Comparison of ENCODE assay signal across 8 cellular contexts in the genomic region with DNA sequence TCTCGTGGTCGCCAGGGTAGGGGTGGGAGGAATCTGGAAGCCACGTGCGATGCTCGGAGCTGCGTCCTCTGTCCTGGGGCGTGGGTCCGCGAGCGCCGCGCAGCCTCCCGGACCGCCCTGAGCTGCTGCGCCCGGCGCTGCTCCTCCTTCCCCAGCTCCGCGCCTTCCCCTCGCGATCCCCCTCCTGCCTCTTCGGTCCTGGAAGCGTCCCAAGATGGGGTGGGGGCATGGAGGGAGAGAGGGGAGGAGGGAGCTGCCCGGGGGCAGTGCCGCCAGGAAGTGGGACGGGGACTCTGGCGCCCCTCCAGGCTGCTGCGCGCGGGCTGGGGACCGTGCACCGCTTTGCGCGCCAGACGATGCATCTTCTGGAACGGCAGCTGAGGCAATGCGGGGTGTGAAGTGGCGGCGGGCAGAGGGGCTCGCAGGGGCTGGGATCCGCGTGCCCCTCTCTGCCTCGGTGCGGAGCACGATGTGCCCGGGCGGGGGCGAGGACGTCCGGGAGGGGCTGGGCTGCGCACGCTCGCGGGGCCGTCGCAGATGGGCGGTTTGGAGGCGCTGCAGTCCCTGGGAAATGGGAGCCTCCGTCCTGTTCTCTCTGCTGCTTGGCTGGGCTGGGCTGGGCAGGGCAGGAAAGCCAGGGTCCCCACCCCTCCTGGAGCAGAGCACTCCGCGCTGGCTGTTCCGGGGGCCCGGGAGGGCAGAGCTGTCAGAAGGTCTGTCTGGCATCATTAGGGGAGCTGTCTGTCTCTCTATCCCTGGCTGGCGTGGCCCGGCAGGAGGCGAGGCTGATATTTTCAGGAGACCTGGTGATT.
DNase-seq lines count a peak whose midpoint lies in the region; ATAC-seq, FAIRE-seq and TF ChIP-seq lines count a peak whose summit lies in the region.

No MANE protein-coding gene starts in this region.

- peak; percentile 83 for ATAC-seq in HepG2
- ATAC-seq in right lobe of liver: no peak
- peak; percentile 37 to 45 for ATAC-seq in right cardiac atrium

- H3K4me1 ChIP-seq in HepG2 (ENCODE audit: insufficient read depth, low read length) (peaks cover 24% of the 10 kb centered on the region), right lobe of liver (no peaks in the 10 kb centered on the region), right cardiac atrium (ENCODE audit: control insufficient read depth, insufficient read depth, low read length) (no peaks in the 10 kb centered on the region)

- TF ChIP-seq CTCF in HepG2 (CRISPR knock-in tag; IDR thresholded peaks at IDR 0.05) (peak; percentile 69), right lobe of liver (IDR thresholded peaks at IDR 0.05) (no peak), GM10248 (IDR thresholded peaks at IDR 0.05; ENCODE audit: control extremely low read depth, extremely low read depth, low read depth, missing control alignments) (no peak)

- H2AFZ ChIP-seq in HepG2 (ENCODE audit: low read length): no peak overlapping the region

- TF ChIP-seq POLR2A in HepG2 (IDR thresholded peaks at IDR 0.05; ENCODE audit: insufficient read depth in 1 of 2, low read depth in 2 of 2, low read length in 2 of 2) (no peak), right lobe of liver (IDR thresholded peaks at IDR 0.05) (no peak)

- in situ Hi-C loops in HepG2 (cut with HindIII; ENCODE audit: extremely low pct_ligation_motif_present, low pct_unique_long_range_greater_than_20kb): no loop called here

- no peaks in the 10 kb centered on the region for H4K20me1 ChIP-seq in HepG2 (ENCODE audit: insufficient read depth, low read length)

- H3K27me3 ChIP-seq in HepG2 (ENCODE audit: control insufficient read depth in 1 of 2, insufficient read depth in 2 of 2, low read length in 2 of 2) (peaks cover 8 to 66% of the 10 kb centered on the region in 2 experiments; a peak in 4 of 5 replicates), right lobe of liver (no peaks in the 10 kb centered on the region), right cardiac atrium (ENCODE audit: control insufficient read depth, insufficient read depth) (no peaks in the 10 kb centered on the region)

- peak overlapping the region; percentile 71 for H3K4me2 ChIP-seq in HepG2 (ENCODE audit: low read depth, low read length)

- no peak overlapping the region for H3K27ac ChIP-seq in HepG2 (ENCODE audit: extremely low read length, insufficient read depth, low read length)
- H3K27ac ChIP-seq in right lobe of liver: no peak overlapping the region
- H3K27ac ChIP-seq in right cardiac atrium (ENCODE audit: low read length): no peak overlapping the region

- no peak for FAIRE-seq in HepG2 (lab: Jason Lieb, UNC)

- no TSS peak for BruUV-seq in HepG2 (replicated peaks; lab: Mats Ljungman, UMichigan)

- intact Hi-C loops in HepG2 (cut with micrococcal nuclease; ENCODE audit: unreplicated experiment) (no loop called here), right lobe of liver (cut with DNase I) (no loop called here), right cardiac atrium (cut with DNase I) (no loop called here)

- DNase-seq in HepG2 (ENCODE audit: low spot score) (no peak), right lobe of liver (no peak), right cardiac atrium (peak in 2 of 3 donors; percentile 58 to 71), AML-193 (lab: John Stamatoyannopoulos, UW) (no peak), GM10248 (ENCODE audit: extremely low spot score) (no peak), COLO668 (lab: John Stamatoyannopoulos, UW; ENCODE audit: unreplicated experiment) (no peak)
- peak; percentile 77 for DNase-seq in activated CD8-positive, alpha-beta memory T cell treated with anti-CD3 and anti-CD28 coated beads, Interleukin-2, amount 50 U/mL, for 48 hours
- DNase-seq in stimulated activated CD8-positive, alpha-beta memory T cell treated with anti-CD3 and anti-CD28 coated beads, Interleukin-4, amount 100 ng/mL, for 24 hours (ENCODE audit: low read depth): peak; percentile 15

- POLR2A ChIA-PET in HepG2 (lab: Yijun Ruan, JAX): no interaction called here
- POLR2A ChIA-PET in GM10248 (lab: Yijun Ruan, JAX): no interaction called here

- peaks cover under 1% of the 10 kb centered on the region; the same call in 1 of the 2 replicates for H3K9me3 ChIP-seq in HepG2 (ENCODE audit: low read length)
- H3K9me3 ChIP-seq in right lobe of liver: no peaks in the 10 kb centered on the region
- no peaks in the 10 kb centered on the region for H3K9me3 ChIP-seq in right cardiac atrium (ENCODE audit: control insufficient read depth, low read length)

- no peak overlapping the region for H3K9ac ChIP-seq in HepG2 (ENCODE audit: insufficient read depth, low read depth, low read length)

- no peak for TF ChIP-seq RAD21 in HepG2 (CRISPR knock-in tag; IDR thresholded peaks at IDR 0.05)

- no peaks in the 10 kb centered on the region for H3K36me3 ChIP-seq in HepG2 (replicated peaks in 1 of 2; ENCODE audit: control insufficient read depth in 1 of 2, insufficient read depth in 2 of 2, low read length in 2 of 2)
- H3K36me3 ChIP-seq in right lobe of liver: no peaks in the 10 kb centered on the region

- peak overlapping the region; percentile 31 to 66 (median 53); a peak in 5 of 6 replicates for H3K4me3 ChIP-seq in HepG2 (replicated peaks in 1 of 3; ENCODE audit: insufficient read depth in 1 of 3, low read depth in 2 of 3, low read length in 3 of 3)
- H3K4me3 ChIP-seq in right lobe of liver: no peak overlapping the region
- H3K4me3 ChIP-seq in right cardiac atrium (ENCODE audit: low read length): peak overlapping the region; percentile 16

- H3K79me2 ChIP-seq in HepG2 (ENCODE audit: insufficient read depth, low read length): no peaks in the 10 kb centered on the region

- 7% methylated on average over 38 of the region's 66 CpGs for WGBS in HepG2 (ENCODE audit: low lambda C conversion rate)
- 0% methylated on average over 10 of the region's 66 CpGs for WGBS in right lobe of liver (ENCODE audit: insufficient coverage, low coverage, low lambda C conversion rate, missing lambda C conversion rate)
- 2% methylated on average over 65 of the region's 66 CpGs for WGBS in right cardiac atrium

- CTCF ChIA-PET in HepG2 (lab: Yijun Ruan, JAX; ENCODE audit: low intra/inter-chr PET ratio, low total read pairs) (no interaction called here), GM10248 (lab: Yijun Ruan, JAX) (no interaction called here)

- TF ChIP-seq EP300 in HepG2 (IDR thresholded peaks at IDR 0.05; ENCODE audit: low read depth in 2 of 2, low read length in 2 of 2) (no peak), HepG2 (CRISPR knock-in tag; IDR thresholded peaks at IDR 0.05; ENCODE audit: borderline replicate concordance) (no peak)

TF ChIP-seq in HepG2, 621 proteins besides CTCF, POLR2A, EP300 and RAD21 (continues in another document):
- TF ChIP-seq SIN3B (IDR thresholded peaks at IDR 0.05; ENCODE audit: low read length): no peak
- 0 out of 2 replicates have a peak, but pooled peaks have one; percentile 32 for TF ChIP-seq PHF21A (CRISPR knock-in tag; IDR thresholded peaks at IDR 0.05)
- no peak for TF ChIP-seq FOXO4 (CRISPR knock-in tag; conservative IDR thresholded peaks at IDR 0.05)
- no peak for TF ChIP-seq ZNF124 (CRISPR knock-in tag; IDR thresholded peaks at IDR 0.05)
- no peak for TF ChIP-seq GLI4 (CRISPR knock-in tag; IDR thresholded peaks at IDR 0.05; ENCODE audit: borderline replicate concordance)
- TF ChIP-seq ADNP (CRISPR knock-in tag; IDR thresholded peaks at IDR 0.05): no peak
- TF ChIP-seq U2AF1 (optimal IDR thresholded peaks at IDR 0.05; ENCODE audit: low read depth, low read length): no peak
- TF ChIP-seq ZNF225 (CRISPR knock-in tag; IDR thresholded peaks at IDR 0.05): no peak
- TF ChIP-seq ZNF136 (CRISPR knock-in tag; IDR thresholded peaks at IDR 0.05; ENCODE audit: low read depth): no peak
- no peak for TF ChIP-seq ATRX (CRISPR knock-in tag; IDR thresholded peaks at IDR 0.05; ENCODE audit: borderline replicate concordance)
- no peak for TF ChIP-seq MYNN (CRISPR knock-in tag; IDR thresholded peaks at IDR 0.05; ENCODE audit: low read depth)
- TF ChIP-seq TFDP1 (CRISPR knock-in tag; IDR thresholded peaks at IDR 0.05; ENCODE audit: borderline replicate concordance): peak; percentile 63; the same call in 1 of the 2 replicates
- TF ChIP-seq TARDBP (CRISPR knock-in tag; IDR thresholded peaks at IDR 0.05): no peak
- no peak for TF ChIP-seq ZFY (CRISPR knock-in tag; IDR thresholded peaks at IDR 0.05)
- no peak for TF ChIP-seq GFI1 (CRISPR knock-in tag; IDR thresholded peaks at IDR 0.05; ENCODE audit: borderline replicate concordance)
- TF ChIP-seq SNRNP70 (IDR thresholded peaks at IDR 0.05; ENCODE audit: low read depth, low read length): no peak
- TF ChIP-seq ZNF747 (CRISPR knock-in tag; IDR thresholded peaks at IDR 0.05; ENCODE audit: borderline replicate concordance): no peak

Comparison
In these comparisons a context has a peak if more than half of its experiments do, and no peak if none do; other contexts are left out.
1. ATAC-seq: peak in HepG2 (single experiment) and right cardiac atrium (2 of 2); none in right lobe of liver (0 of 4).
2. H3K4me3 ChIP-seq: peak in HepG2 (3 of 3) and right cardiac atrium (single experiment); none in right lobe of liver (0 of 3).
3. DNase-seq: peak in activated CD8-positive, alpha-beta memory T cell treated with anti-CD3 and anti-CD28 coated beads, Interleukin-2, amount 50 U/mL, for 48 hours (single experiment), right cardiac atrium (2 of 3) and stimulated activated CD8-positive, alpha-beta memory T cell treated with anti-CD3 and anti-CD28 coated beads, Interleukin-4, amount 100 ng/mL, for 24 hours (single experiment); none in HepG2 (single experiment), right lobe of liver (0 of 3), AML-193 (0 of 2), GM10248 (single experiment) and COLO668 (single experiment).